Comparison of ENCODE assay signal across 8 cellular contexts in genomic region chr9:98045234-98046160, GRCh38. TPM values are rescaled to one million over a fixed set of nuclear protein-coding genes. Genes with fewer than 3 reads are reported as not detected.
DNase-seq lines count a peak whose midpoint lies in the region; ATAC-seq and TF ChIP-seq lines count a peak whose summit lies in the region.

No MANE protein-coding gene starts in this region.

- H3K4me1 Mint-ChIP-seq in T-helper 1 cell treated with Interleukin-12 subunit alpha and Interleukin-12 subunit beta and Interleukin-4 antibody, amounts not matched to agents 30 μg/mL and 1 μg/mL, for 36 hours (ENCODE audit: low read depth) = peaks cover 26% of the 10 kb centered on the region

- peaks cover 10% of the 10 kb centered on the region for H3K36me3 Mint-ChIP-seq in T-helper 1 cell treated with Interleukin-12 subunit alpha and Interleukin-12 subunit beta and Interleukin-4 antibody, amounts not matched to agents 30 μg/mL and 1 μg/mL, for 36 hours (ENCODE audit: low read depth)

- H3K4me3 Mint-ChIP-seq in T-helper 1 cell treated with Interleukin-12 subunit alpha and Interleukin-12 subunit beta and Interleukin-4 antibody, amounts not matched to agents 30 μg/mL and 1 μg/mL, for 36 hours = peak overlapping the region; percentile 82

- in situ Hi-C loops in ACHN (cut with HindIII; ENCODE audit: low pct_ligation_motif_present, low pct_unique_long_range_greater_than_20kb, low sequenced_read_pairs) = no loop called here

- ATAC-seq in GM19351 (IDR thresholded peaks at IDR 0.05; ENCODE audit: unreplicated experiment) (peak; percentile 91), HG03558 (IDR thresholded peaks at IDR 0.05; ENCODE audit: extremely low read depth, unreplicated experiment) (peak; percentile 71)

- H3K27ac Mint-ChIP-seq in T-helper 1 cell treated with Interleukin-12 subunit alpha and Interleukin-12 subunit beta and Interleukin-4 antibody, amounts not matched to agents 30 μg/mL and 1 μg/mL, for 36 hours = peak overlapping the region; percentile 80

- peak overlapping the region; percentile 73 for H3K27ac ChIP-seq in C4-2B

- peak overlapping the region; percentile 64 for H3K4me3 ChIP-seq in fibroblast of the aortic adventitia (ENCODE audit: low read depth, low read length)

- DNase-seq in fibroblast of the aortic adventitia (ENCODE audit: low read depth) = peak; percentile 65
- DNase-seq in ACHN = no peak
- no peak for DNase-seq in NCI-H1092 treated with DMSO at 0.1 percent for 48 hours (lab: John Stamatoyannopoulos, UW)
- DNase-seq in NCI-H2227 treated with DMSO at 0.1 percent for 48 hours (lab: John Stamatoyannopoulos, UW) = no peak

- no peak; the same call in 1 of the 2 replicates for TF ChIP-seq CTCF in C4-2B (conservative IDR thresholded peaks at IDR 0.05)
- no peak for TF ChIP-seq CTCF in fibroblast of the aortic adventitia (IDR thresholded peaks at IDR 0.05; ENCODE audit: insufficient read depth, low read length)

- H3K27me3 Mint-ChIP-seq in T-helper 1 cell treated with Interleukin-12 subunit alpha and Interleukin-12 subunit beta and Interleukin-4 antibody, amounts not matched to agents 30 μg/mL and 1 μg/mL, for 36 hours (ENCODE audit: low read depth) = no peaks in the 10 kb centered on the region

- peaks cover 5% of the 10 kb centered on the region for H3K9me3 Mint-ChIP-seq in T-helper 1 cell treated with Interleukin-12 subunit alpha and Interleukin-12 subunit beta and Interleukin-4 antibody, amounts not matched to agents 30 μg/mL and 1 μg/mL, for 36 hours

RNA-seq across cellular contexts. Expression of gene NANS, which starts 11.0 kb away (rescaled TPM):
- 46.6 and 62.5 TPM in 2 replicates for total RNA-seq in fibroblast of the aortic adventitia (ENCODE audit: low replicate concordance)
